14 cellular contexts compared by ENCODE assay signal in the genomic region with DNA sequence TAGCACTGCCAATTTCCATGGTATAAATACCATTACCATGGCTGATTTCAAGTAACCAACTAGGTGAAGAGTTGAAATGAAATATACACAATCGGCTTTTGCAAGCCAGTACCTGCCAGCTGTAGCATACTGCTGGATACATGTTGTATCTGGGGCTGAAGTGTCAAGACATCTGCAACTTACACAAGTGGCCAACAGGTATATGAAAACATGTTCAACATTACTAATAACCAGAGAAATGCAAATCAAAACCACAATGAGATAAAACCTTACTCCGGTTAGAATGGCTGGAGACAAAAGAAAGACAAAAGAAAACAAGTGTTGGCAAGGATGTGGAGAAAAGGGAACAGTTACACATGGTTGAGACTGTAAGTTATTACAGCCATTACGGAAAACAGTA. TPM values are rescaled to one million over a fixed set of nuclear protein-coding genes. Genes with fewer than 3 reads are reported as not detected.
A peak's percentile ranks its signal among the peaks of the same experiment; 100 is the strongest.
DNase-seq lines count a peak whose midpoint lies in the region; ATAC-seq and TF ChIP-seq lines count a peak whose summit lies in the region.
"Had no signal": no experiment of that assay in that cellular context is flagged by ENCODE, and none has a peak within 500 bp of the region (broad histone marks: within the 10 kb centered on the region; RNA-seq: fewer than 3 reads in every experiment).

No MANE protein-coding gene starts in this region.

- POLR2A ChIA-PET in activated CD8-positive, alpha-beta T cell treated with anti-CD3 and anti-CD28 coated beads for 36 hours (lab: Charles Lee): no interaction called here
- POLR2A ChIA-PET in activated CD8-positive, alpha-beta T cell treated with anti-CD3 and anti-CD28 coated beads, Interleukin-2, amount 10 ng/mL, durations not matched to agents 7 days and 5 days (lab: Charles Lee): no interaction called here

- H3K27ac Mint-ChIP-seq in activated CD8-positive, alpha-beta T cell treated with anti-CD3 and anti-CD28 coated beads for 36 hours: peak overlapping the region; percentile 7
- no peak overlapping the region for H3K27ac Mint-ChIP-seq in activated CD8-positive, alpha-beta T cell treated with anti-CD3 and anti-CD28 coated beads, Interleukin-2, amount 10 ng/mL, durations not matched to agents 7 days and 5 days
- peak overlapping the region; percentile 76 for H3K27ac Mint-ChIP-seq in mesothelial cell of epicardium
- H3K27ac Mint-ChIP-seq in immature natural killer cell: peak overlapping the region in 2 of 6 donors; percentile 37 to 39
- H3K27ac Mint-ChIP-seq in activated naive CD4-positive, alpha-beta T cell treated with anti-CD3 and anti-CD28 coated beads, Interleukin-2, amount 10 ng/mL, durations not matched to agents 7 days and 5 days: no peak overlapping the region
- H3K27ac Mint-ChIP-seq: activated T-helper 1 cell treated with anti-CD3 and anti-CD28 coated beads, Interleukin-12 subunit alpha, Interleukin-12 subunit beta, Interleukin-2, Interleukin-4 antibody, amounts not matched to agents 30 ng/mL and 10 ng/mL and 1 ng/mL, durations not matched to agents 14 hours and 24 hours and 36 hours; nephron had no signal

- ATAC-seq in activated CD8-positive, alpha-beta T cell treated with anti-CD3 and anti-CD28 coated beads for 36 hours: no peak
- no peak for ATAC-seq in activated CD8-positive, alpha-beta T cell treated with anti-CD3 and anti-CD28 coated beads, Interleukin-2, amount 10 ng/mL, durations not matched to agents 7 days and 5 days
- ATAC-seq in HG02588 (IDR thresholded peaks at IDR 0.05; ENCODE audit: unreplicated experiment) (peak; percentile 65), HG03439 (IDR thresholded peaks at IDR 0.05; ENCODE audit: unreplicated experiment) (peak; percentile 76)

- intact Hi-C loops in activated CD8-positive, alpha-beta T cell treated with anti-CD3 and anti-CD28 coated beads for 36 hours (cut with micrococcal nuclease): no loop called here

- TF ChIP-seq CTCF in activated CD8-positive, alpha-beta T cell treated with anti-CD3 and anti-CD28 coated beads for 36 hours (IDR thresholded peaks at IDR 0.05): no peak
- TF ChIP-seq CTCF in mesothelial cell of epicardium (IDR thresholded peaks at IDR 0.05; ENCODE audit: unreplicated experiment): no peak

- no peak overlapping the region for H3K4me3 Mint-ChIP-seq in activated CD8-positive, alpha-beta T cell treated with anti-CD3 and anti-CD28 coated beads for 36 hours
- no peak overlapping the region for H3K4me3 Mint-ChIP-seq in activated CD8-positive, alpha-beta T cell treated with anti-CD3 and anti-CD28 coated beads, Interleukin-2, amount 10 ng/mL, durations not matched to agents 7 days and 5 days
- H3K4me3 Mint-ChIP-seq in mesothelial cell of epicardium (no peak overlapping the region), immature natural killer cell (no peak overlapping the region)
- no peak overlapping the region for H3K4me3 Mint-ChIP-seq in activated naive CD4-positive, alpha-beta T cell treated with anti-CD3 and anti-CD28 coated beads, Interleukin-2, amount 10 ng/mL, durations not matched to agents 7 days and 5 days
- H3K4me3 Mint-ChIP-seq: activated T-helper 1 cell treated with anti-CD3 and anti-CD28 coated beads, Interleukin-12 subunit alpha, Interleukin-12 subunit beta, Interleukin-2, Interleukin-4 antibody, amounts not matched to agents 30 ng/mL and 10 ng/mL and 1 ng/mL, durations not matched to agents 14 hours and 24 hours and 36 hours; nephron had no signal

- peaks cover 29% of the 10 kb centered on the region for H3K4me1 Mint-ChIP-seq in activated CD8-positive, alpha-beta T cell treated with anti-CD3 and anti-CD28 coated beads for 36 hours (ENCODE audit: low read depth)
- no peaks in the 10 kb centered on the region for H3K4me1 Mint-ChIP-seq in activated CD8-positive, alpha-beta T cell treated with anti-CD3 and anti-CD28 coated beads, Interleukin-2, amount 10 ng/mL, durations not matched to agents 7 days and 5 days (ENCODE audit: low read depth)
- H3K4me1 Mint-ChIP-seq in mesothelial cell of epicardium (peaks cover 11% of the 10 kb centered on the region), immature natural killer cell (peaks cover 13 to 61% of the 10 kb centered on the region in 2 donors)
- peaks cover 2% of the 10 kb centered on the region for H3K4me1 Mint-ChIP-seq in activated naive CD4-positive, alpha-beta T cell treated with anti-CD3 and anti-CD28 coated beads, Interleukin-2, amount 10 ng/mL, durations not matched to agents 7 days and 5 days
- H3K4me1 Mint-ChIP-seq: nephron had no signal

- DNase-seq in activated CD8-positive, alpha-beta T cell treated with anti-CD3 and anti-CD28 coated beads for 36 hours: no peak
- no peak for DNase-seq in activated CD8-positive, alpha-beta T cell treated with anti-CD3 and anti-CD28 coated beads, Interleukin-2, amount 10 ng/mL, durations not matched to agents 7 days and 5 days
- no peak for DNase-seq in mesothelial cell of epicardium (ENCODE audit: low spot score in 2 of 2, unreplicated experiment in 2 of 2)
- no peak for DNase-seq in immature natural killer cell
- DNase-seq in activated naive CD4-positive, alpha-beta T cell treated with anti-CD3 and anti-CD28 coated beads, Interleukin-2, amount 10 ng/mL, durations not matched to agents 7 days and 5 days: no peak
- DNase-seq in activated CD8-positive, alpha-beta memory T cell treated with anti-CD3 and anti-CD28 coated beads for 24 hours: no peak
- DNase-seq: 8988T; caudate nucleus; RPMI8226; stimulated activated CD4-positive, alpha-beta T cell treated with anti-CD3 and anti-CD28 coated beads, Interleukin-12 subunit alpha, Interleukin-12 subunit beta, amount 100 ng/mL, for 4 hours had no signal

- CTCF ChIA-PET in activated CD8-positive, alpha-beta T cell treated with anti-CD3 and anti-CD28 coated beads for 36 hours (lab: Charles Lee): no interaction called here
- CTCF ChIA-PET in activated CD8-positive, alpha-beta T cell treated with anti-CD3 and anti-CD28 coated beads, Interleukin-2, amount 10 ng/mL, durations not matched to agents 7 days and 5 days (lab: Charles Lee): no interaction called here
- CTCF ChIA-PET in activated naive CD4-positive, alpha-beta T cell treated with anti-CD3 and anti-CD28 coated beads, Interleukin-2, amount 10 ng/mL, durations not matched to agents 7 days and 5 days (lab: Charles Lee): no interaction called here

- H3K9me3 Mint-ChIP-seq in activated CD8-positive, alpha-beta T cell treated with anti-CD3 and anti-CD28 coated beads for 36 hours: no peaks in the 10 kb centered on the region
- no peaks in the 10 kb centered on the region for H3K9me3 Mint-ChIP-seq in activated CD8-positive, alpha-beta T cell treated with anti-CD3 and anti-CD28 coated beads, Interleukin-2, amount 10 ng/mL, durations not matched to agents 7 days and 5 days (ENCODE audit: insufficient read depth)
- H3K9me3 Mint-ChIP-seq in mesothelial cell of epicardium: no peaks in the 10 kb centered on the region
- H3K9me3 Mint-ChIP-seq in immature natural killer cell: no peaks in the 10 kb centered on the region
- H3K9me3 Mint-ChIP-seq in activated naive CD4-positive, alpha-beta T cell treated with anti-CD3 and anti-CD28 coated beads, Interleukin-2, amount 10 ng/mL, durations not matched to agents 7 days and 5 days: no peaks in the 10 kb centered on the region
- H3K9me3 Mint-ChIP-seq: activated T-helper 1 cell treated with anti-CD3 and anti-CD28 coated beads, Interleukin-12 subunit alpha, Interleukin-12 subunit beta, Interleukin-2, Interleukin-4 antibody, amounts not matched to agents 30 ng/mL and 10 ng/mL and 1 ng/mL, durations not matched to agents 14 hours and 24 hours and 36 hours; nephron had no signal

- peaks cover 25% of the 10 kb centered on the region for H3K36me3 Mint-ChIP-seq in activated CD8-positive, alpha-beta T cell treated with anti-CD3 and anti-CD28 coated beads for 36 hours (ENCODE audit: low read depth)
- peaks cover 53% of the 10 kb centered on the region for H3K36me3 Mint-ChIP-seq in activated CD8-positive, alpha-beta T cell treated with anti-CD3 and anti-CD28 coated beads, Interleukin-2, amount 10 ng/mL, durations not matched to agents 7 days and 5 days (ENCODE audit: low read depth)
- H3K36me3 Mint-ChIP-seq in mesothelial cell of epicardium: peaks cover 47% of the 10 kb centered on the region
- peaks cover 29 to 56% (median 53%) of the 10 kb centered on the region in 3 donors for H3K36me3 Mint-ChIP-seq in immature natural killer cell
- peaks cover 52% of the 10 kb centered on the region for H3K36me3 Mint-ChIP-seq in activated naive CD4-positive, alpha-beta T cell treated with anti-CD3 and anti-CD28 coated beads, Interleukin-2, amount 10 ng/mL, durations not matched to agents 7 days and 5 days

- H3K27me3 Mint-ChIP-seq in activated CD8-positive, alpha-beta T cell treated with anti-CD3 and anti-CD28 coated beads for 36 hours: no peaks in the 10 kb centered on the region
- no peaks in the 10 kb centered on the region for H3K27me3 Mint-ChIP-seq in activated CD8-positive, alpha-beta T cell treated with anti-CD3 and anti-CD28 coated beads, Interleukin-2, amount 10 ng/mL, durations not matched to agents 7 days and 5 days (ENCODE audit: low read depth)
- H3K27me3 Mint-ChIP-seq in mesothelial cell of epicardium (ENCODE audit: low read depth): no peaks in the 10 kb centered on the region
- no peaks in the 10 kb centered on the region for H3K27me3 Mint-ChIP-seq in immature natural killer cell (ENCODE audit: low read depth in 3 of 3)
- H3K27me3 Mint-ChIP-seq in activated naive CD4-positive, alpha-beta T cell treated with anti-CD3 and anti-CD28 coated beads, Interleukin-2, amount 10 ng/mL, durations not matched to agents 7 days and 5 days: no peaks in the 10 kb centered on the region

RNA-seq across cellular contexts. Expression of gene ATOSA, which starts 11.6 kb away (rescaled TPM):
- total RNA-seq in activated CD8-positive, alpha-beta T cell treated with anti-CD3 and anti-CD28 coated beads for 36 hours: 10 to 100 TPM; 13.1 TPM
- total RNA-seq in activated CD8-positive, alpha-beta T cell treated with anti-CD3 and anti-CD28 coated beads, Interleukin-2, amount 10 ng/mL, durations not matched to agents 7 days and 5 days: 10 to 100 TPM; 29.2 to 30.5 TPM
- total RNA-seq in mesothelial cell of epicardium: 38.8 to 43.7 TPM (median 41.4 TPM) in 3 replicates
- polyA plus RNA-seq in immature natural killer cell: 10 to 100 TPM in 1 of 3 donors, 1 to 10 TPM in 2; 7.6 to 15.7 (median 9.3) TPM

Comparison
In these comparisons a context has a peak if more than half of its experiments do, and no peak if none do; other contexts are left out.
1. H3K27ac Mint-ChIP-seq: peak in activated CD8-positive, alpha-beta T cell treated with anti-CD3 and anti-CD28 coated beads for 36 hours (single experiment) and mesothelial cell of epicardium (single experiment); none in activated CD8-positive, alpha-beta T cell treated with anti-CD3 and anti-CD28 coated beads, Interleukin-2, amount 10 ng/mL, durations not matched to agents 7 days and 5 days (single experiment) and activated naive CD4-positive, alpha-beta T cell treated with anti-CD3 and anti-CD28 coated beads, Interleukin-2, amount 10 ng/mL, durations not matched to agents 7 days and 5 days (single experiment).
2. ATAC-seq: peak in HG02588 (single experiment) and HG03439 (single experiment); none in activated CD8-positive, alpha-beta T cell treated with anti-CD3 and anti-CD28 coated beads for 36 hours (single experiment) and activated CD8-positive, alpha-beta T cell treated with anti-CD3 and anti-CD28 coated beads, Interleukin-2, amount 10 ng/mL, durations not matched to agents 7 days and 5 days (single experiment).